Comparison of ENCODE assay signal across 12 cellular contexts in the genomic region with DNA sequence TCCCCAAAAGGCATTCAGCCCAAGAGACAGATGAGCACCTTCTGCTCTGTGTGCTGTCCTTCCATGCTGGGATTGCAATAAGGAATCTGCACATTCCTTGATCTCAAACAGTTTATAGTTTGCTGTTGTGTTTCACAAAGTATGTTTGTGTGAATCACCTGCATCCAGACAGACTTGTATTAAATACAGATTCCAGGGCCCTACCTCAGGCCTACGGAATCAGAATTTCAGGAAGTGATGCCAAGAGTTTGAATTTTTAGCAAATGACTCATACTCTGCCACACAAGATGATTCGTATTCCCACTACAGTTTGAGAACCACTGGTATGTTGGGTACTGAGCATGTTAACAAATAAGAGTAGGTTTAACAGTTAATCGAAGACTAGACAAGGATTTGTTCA. TPM values are rescaled to one million over a fixed set of nuclear protein-coding genes. Genes with fewer than 3 reads are reported as not detected.
DNase-seq lines count a peak whose midpoint lies in the region; ATAC-seq and TF ChIP-seq lines count a peak whose summit lies in the region.
"Had no signal": no experiment of that assay in that cellular context is flagged by ENCODE, and none has a peak within 500 bp of the region (broad histone marks: within the 10 kb centered on the region; RNA-seq: fewer than 3 reads in every experiment).

No MANE protein-coding gene starts in this region.

- H3K36me3 ChIP-seq in Loucy (ENCODE audit: insufficient read depth, low read length) (no peaks in the 10 kb centered on the region; the same call in 1 of the 2 replicates), brain microvascular endothelial cell (replicated peaks) (peaks cover 3% of the 10 kb centered on the region)

- no peaks in the 10 kb centered on the region for H3K9me3 ChIP-seq in Loucy (ENCODE audit: insufficient read depth, low read depth, low read length)

- ATAC-seq in GM21526 (IDR thresholded peaks at IDR 0.05; ENCODE audit: low FRiP score, unreplicated experiment) (no peak), HG02973 (IDR thresholded peaks at IDR 0.05; ENCODE audit: unreplicated experiment) (no peak), GM18867 (IDR thresholded peaks at IDR 0.05; ENCODE audit: unreplicated experiment) (no peak)

- H2AFZ ChIP-seq in Loucy (ENCODE audit: low read length): no peak overlapping the region

- in situ Hi-C loops in brain microvascular endothelial cell (cut with HindIII; ENCODE audit: low pct_ligation_motif_present, low sequenced_read_pairs): no loop called here

- peak overlapping the region; percentile 68 for H3K4me2 ChIP-seq in Loucy (ENCODE audit: low read depth, low read length, poor library complexity, severe bottlenecking)

- peaks cover 37% of the 10 kb centered on the region for H3K4me1 ChIP-seq in Loucy (ENCODE audit: insufficient read depth, low read length, poor library complexity, severe bottlenecking)

- TF ChIP-seq CTCF in Loucy (conservative IDR thresholded peaks at IDR 0.05; ENCODE audit: low read length) (no peak), brain microvascular endothelial cell (IDR thresholded peaks at IDR 0.05; ENCODE audit: low read depth, low read length, missing control alignments) (no peak)

- H4K20me1 ChIP-seq in Loucy (ENCODE audit: insufficient read depth, low read length, poor library complexity, severe bottlenecking): peaks cover 10% of the 10 kb centered on the region

- H3K9me2 ChIP-seq in Loucy (replicated peaks; ENCODE audit: low read depth, low read length): no peaks in the 10 kb centered on the region

- H3K4me3 ChIP-seq in Loucy (ENCODE audit: low read length, poor library complexity, severe bottlenecking) (peak overlapping the region; percentile 10), brain microvascular endothelial cell (ENCODE audit: low read depth, low read length) (no peak overlapping the region)
- H3K4me3 ChIP-seq: lung had no signal

- H3K27me3 ChIP-seq in Loucy (ENCODE audit: insufficient read depth, low read length, poor library complexity, severe bottlenecking) (no peaks in the 10 kb centered on the region), brain microvascular endothelial cell (replicated peaks) (no peaks in the 10 kb centered on the region)

- H3K79me2 ChIP-seq in Loucy (ENCODE audit: insufficient read depth, low read length): peaks cover 25% of the 10 kb centered on the region

- DNase-seq in EH (ENCODE audit: low read depth) (peak; percentile 80), brain microvascular endothelial cell (peak; percentile 42), lung microvascular endothelial cell (ENCODE audit: low read depth in 2 of 2) (peak; percentile 24 to 59), hippocampal formation (lab: John Stamatoyannopoulos, UW) (no peak)
- DNase-seq: activated naive CD4-positive, alpha-beta T cell treated with anti-CD3 and anti-CD28 coated beads for 36 hours; NCI-H1092; WERI-Rb-1 had no signal

- no peak overlapping the region for H3K27ac ChIP-seq in brain microvascular endothelial cell
- H3K27ac ChIP-seq: WERI-Rb-1 had no signal

- no peak overlapping the region for H3K9ac ChIP-seq in Loucy (ENCODE audit: low read depth, low read length, poor library complexity, severe bottlenecking)

- no peaks in the 10 kb centered on the region for H3F3A ChIP-seq in Loucy (ENCODE audit: low read depth)

RNA-seq across cellular contexts. Expression of gene VAMP7, which starts 7.0 kb away (rescaled TPM):
- total RNA-seq in lung microvascular endothelial cell: 31.8 and 32.7 TPM in 2 replicates

Comparison
In these comparisons a context has a peak if more than half of its experiments do, and no peak if none do; other contexts are left out.
1. DNase-seq: peak in EH (single experiment), brain microvascular endothelial cell (single experiment) and lung microvascular endothelial cell (2 of 2); none in hippocampal formation (0 of 2).